Comparison of ENCODE assay signal across 14 cellular contexts in genomic region chr11:130782361-130783221, GRCh38.
DNase-seq lines count a peak whose midpoint lies in the region; ATAC-seq and TF ChIP-seq lines count a peak whose summit lies in the region.
"Had no signal": no experiment of that assay in that cellular context is flagged by ENCODE, and none has a peak within 500 bp of the region (broad histone marks: within the 10 kb centered on the region; RNA-seq: fewer than 3 reads in every experiment).

No MANE protein-coding gene starts in this region.

- no peak for TF ChIP-seq EP300 in SK-N-SH (IDR thresholded peaks at IDR 0.05; ENCODE audit: borderline replicate concordance in 1 of 2, low read depth in 1 of 2, low read length in 1 of 2)

- WGBS in SK-N-SH (ENCODE audit: low lambda C conversion rate), result 85% methylated on average over 14 of the region's 14 CpGs

- H3K27me3 ChIP-seq in SK-N-SH (ENCODE audit: insufficient read depth) (no peaks in the 10 kb centered on the region), foreskin keratinocyte (no peaks in the 10 kb centered on the region), neuron (ENCODE audit: insufficient read depth, low read length) (no peaks in the 10 kb centered on the region)
- H3K27me3 ChIP-seq: BLaER1, breast epithelium, Peyer's patch had no signal

- H3K36me3 ChIP-seq in SK-N-SH (replicated peaks in 1 of 2; ENCODE audit: control insufficient read depth in 1 of 2, insufficient read depth in 2 of 2, low read length in 1 of 2) (no peaks in the 10 kb centered on the region), neuron (ENCODE audit: insufficient read depth, low read length) (no peaks in the 10 kb centered on the region)
- H3K36me3 ChIP-seq: BLaER1, breast epithelium, Peyer's patch had no signal

- H3K4me1 ChIP-seq in SK-N-SH (ENCODE audit: control insufficient read depth in 1 of 2, insufficient read depth in 2 of 2, low read depth in 1 of 2, low read length in 1 of 2) (peaks cover 0 to 20% of the 10 kb centered on the region in 2 experiments; a peak in 1 of 4 replicates), foreskin keratinocyte (peaks cover 20% of the 10 kb centered on the region), neuron (ENCODE audit: insufficient read depth, low read length) (peaks cover 20% of the 10 kb centered on the region)
- H3K4me1 ChIP-seq: BLaER1, breast epithelium, Peyer's patch had no signal

- no peaks in the 10 kb centered on the region for H4K20me1 ChIP-seq in SK-N-SH (ENCODE audit: insufficient read depth)
- H4K20me1 ChIP-seq: BLaER1 had no signal

- peak overlapping the region; percentile 6; the same call in 1 of the 2 replicates for H2AFZ ChIP-seq in SK-N-SH (ENCODE audit: low read depth)
- peak overlapping the region; percentile 39 for H2AFZ ChIP-seq in neuron (ENCODE audit: low read depth, low read length)

- TF ChIP-seq CTCF in SK-N-SH (IDR thresholded peaks at IDR 0.05), result no peak
- TF ChIP-seq CTCF in foreskin keratinocyte (conservative IDR thresholded peaks at IDR 0.05), result no peak

- CTCF ChIA-PET in SK-N-SH (lab: Yijun Ruan, JAX), result interaction anchor here (1.1 to 1.5 kb wide), 3 partner anchors 10 to 80 kb away, joined by 3 to 7 read pairs (median 4); no protein-coding TSS in a partner anchor

- peaks cover 16% of the 10 kb centered on the region for H3F3A ChIP-seq in SK-N-SH (replicated peaks; ENCODE audit: insufficient read depth)

- POLR2A ChIA-PET in SK-N-SH (lab: Yijun Ruan, JAX), result no interaction called here

- ATAC-seq in foreskin keratinocyte, result peak; percentile 39
- no peak for ATAC-seq in HG02571 (IDR thresholded peaks at IDR 0.05; ENCODE audit: unreplicated experiment)
- no peak for ATAC-seq in GM19395 (IDR thresholded peaks at IDR 0.05; ENCODE audit: unreplicated experiment)
- ATAC-seq: activated CD8-positive, alpha-beta T cell treated with anti-CD3 and anti-CD28 coated beads for 36 hours; stimulated activated effector memory CD8-positive, alpha-beta T cell treated with anti-CD3 and anti-CD28 coated beads, Interleukin-12 subunit alpha, Interleukin-12 subunit beta, amount 100 ng/mL, for 72 hours had no signal

- H3K4me2 ChIP-seq in SK-N-SH, result peak overlapping the region; percentile 2; the same call in 1 of the 2 replicates
- H3K4me2 ChIP-seq: BLaER1 had no signal

- TF ChIP-seq RAD21 in SK-N-SH (IDR thresholded peaks at IDR 0.05; ENCODE audit: low read length), result no peak

- H3K27ac ChIP-seq in SK-N-SH (ENCODE audit: low read depth in 2 of 2, low read length in 1 of 2) (peak overlapping the region in 1 of 2 experiments; percentile 76; a peak in 3 of 4 replicates), foreskin keratinocyte (peak overlapping the region; percentile 58)
- H3K27ac ChIP-seq: BLaER1, Peyer's patch had no signal

- DNase-seq in AG08395 (ENCODE audit: low spot score), result peak; percentile 21
- no peak for DNase-seq in SK-N-SH
- peak in 1 of 2 donors; percentile 57 for DNase-seq in foreskin keratinocyte
- DNase-seq in NCI-H187 (lab: John Stamatoyannopoulos, UW), result no peak
- DNase-seq in NCI-H1694 (lab: John Stamatoyannopoulos, UW), result no peak
- DNase-seq: activated CD8-positive, alpha-beta T cell treated with anti-CD3 and anti-CD28 coated beads for 36 hours; NCI-H1417 treated with DMSO at 0.1 percent for 48 hours; Peyer's patch had no signal

- peak overlapping the region; percentile 19; the same call in 1 of the 2 replicates for H3K9ac ChIP-seq in SK-N-SH
- H3K9ac ChIP-seq: BLaER1 had no signal

- no peaks in the 10 kb centered on the region for H3K9me2 ChIP-seq in SK-N-SH

- no peaks in the 10 kb centered on the region for H3K79me2 ChIP-seq in SK-N-SH (ENCODE audit: insufficient read depth)

- no peak overlapping the region for H3K4me3 ChIP-seq in SK-N-SH (ENCODE audit: low read depth in 2 of 2, low read length in 1 of 2)
- H3K4me3 ChIP-seq in neuron (ENCODE audit: low read length), result peak overlapping the region; percentile 2
- H3K4me3 ChIP-seq: BLaER1, breast epithelium, Peyer's patch had no signal

- no peaks in the 10 kb centered on the region for H3K9me3 ChIP-seq in SK-N-SH
- no peaks in the 10 kb centered on the region for H3K9me3 ChIP-seq in neuron (ENCODE audit: low read length)
- H3K9me3 ChIP-seq: BLaER1, breast epithelium, Peyer's patch had no signal

TF ChIP-seq in SK-N-SH, 30 proteins besides CTCF, POLR2A, EP300 and RAD21:
- TF ChIP-seq, protein P1, sequence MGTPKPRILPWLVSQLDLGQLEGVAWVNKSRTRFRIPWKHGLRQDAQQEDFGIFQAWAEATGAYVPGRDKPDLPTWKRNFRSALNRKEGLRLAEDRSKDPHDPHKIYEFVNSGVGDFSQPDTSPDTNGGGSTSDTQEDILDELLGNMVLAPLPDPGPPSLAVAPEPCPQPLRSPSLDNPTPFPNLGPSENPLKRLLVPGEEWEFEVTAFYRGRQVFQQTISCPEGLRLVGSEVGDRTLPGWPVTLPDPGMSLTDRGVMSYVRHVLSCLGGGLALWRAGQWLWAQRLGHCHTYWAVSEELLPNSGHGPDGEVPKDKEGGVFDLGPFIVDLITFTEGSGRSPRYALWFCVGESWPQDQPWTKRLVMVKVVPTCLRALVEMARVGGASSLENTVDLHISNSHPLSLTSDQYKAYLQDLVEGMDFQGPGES (IDR thresholded peaks at IDR 0.05; ENCODE audit: low read depth, low read length), result no peak
- no peak for TF ChIP-seq TCF12 (IDR thresholded peaks at IDR 0.05)
- no peak for TF ChIP-seq NFIC (IDR thresholded peaks at IDR 0.05; ENCODE audit: borderline replicate concordance)
- no peak for TF ChIP-seq MAX (IDR thresholded peaks at IDR 0.05; ENCODE audit: low read depth)
- no peak for TF ChIP-seq TAF1 (IDR thresholded peaks at IDR 0.05; ENCODE audit: borderline replicate concordance, low read depth, low read length)
- no peak for TF ChIP-seq CHD2 (IDR thresholded peaks at IDR 0.05; ENCODE audit: low read length, partially characterized antibody)
- TF ChIP-seq REST (IDR thresholded peaks at IDR 0.05; ENCODE audit: low read depth, low read length), result no peak
- TF ChIP-seq RCOR1 (IDR thresholded peaks at IDR 0.05; ENCODE audit: low read length), result no peak
- TF ChIP-seq GABPA (IDR thresholded peaks at IDR 0.05; ENCODE audit: low read depth), result no peak
- no peak for TF ChIP-seq ELF1 (IDR thresholded peaks at IDR 0.05)
- no peak for TF ChIP-seq SIN3A (IDR thresholded peaks at IDR 0.05; ENCODE audit: borderline replicate concordance, low read depth, low read length)
- TF ChIP-seq RXRA (IDR thresholded peaks at IDR 0.05; ENCODE audit: borderline replicate concordance, low read depth), result no peak
- TF ChIP-seq MXI1 (IDR thresholded peaks at IDR 0.05; ENCODE audit: low read depth, low read length), result no peak
- no peak for TF ChIP-seq TEAD4 (IDR thresholded peaks at IDR 0.05; ENCODE audit: borderline replicate concordance, insufficient read depth)
